28 cellular contexts compared by ENCODE assay signal in genomic region chr11:71171576-71171975, GRCh38.
"Had no signal": no experiment of that assay in that cellular context is flagged by ENCODE, and none has a peak within 500 bp of the region (broad histone marks: within the 10 kb centered on the region; RNA-seq: fewer than 3 reads in every experiment).

No MANE protein-coding gene starts in this region.

- H3K36me3 Mint-ChIP-seq: mesothelial cell of epicardium, neural progenitor cell had no signal

- H3K4me1 Mint-ChIP-seq: mesothelial cell of epicardium; naive B cell; natural killer cell; neural progenitor cell; stimulated activated naive B cell treated with anti-CD40 and anti-IgM and Interleukin-4, amounts not matched to agents 10 μg/mL and 1 μg/mL and 100 μg/mL, for 72 hours had no signal

- H3K9me3 ChIP-seq: neutrophil, right lobe of liver, testis, thyroid gland, vagina had no signal

- ATAC-seq: left lung; lower lobe of right lung; natural killer cell; psoas muscle; stimulated activated naive B cell treated with anti-CD40 and anti-IgM and Interleukin-4, amounts not matched to agents 10 μg/mL and 1 μg/mL and 100 μg/mL, for 72 hours; stimulated activated naive CD8-positive, alpha-beta T cell treated with anti-CD3 and anti-CD28 coated beads, Interleukin-15, Interleukin-2, amounts not matched to agents 100 U/mL and 50 U/mL, for 24 hours had no signal

- H3K27me3 ChIP-seq: left lung, neural progenitor cell, neutrophil, right lobe of liver, stomach, testis, thyroid gland, transverse colon, upper lobe of left lung, vagina had no signal

- H3K27ac Mint-ChIP-seq: mesothelial cell of epicardium; naive B cell; natural killer cell; nephron progenitor cell; neural progenitor cell; stimulated activated naive B cell treated with anti-CD40 and anti-IgM and Interleukin-4, amounts not matched to agents 10 μg/mL and 1 μg/mL and 100 μg/mL, for 72 hours had no signal

- H3K4me3 Mint-ChIP-seq: mesothelial cell of epicardium; naive B cell; natural killer cell; nephron progenitor cell; stimulated activated naive B cell treated with anti-CD40 and anti-IgM and Interleukin-4, amounts not matched to agents 10 μg/mL and 1 μg/mL and 100 μg/mL, for 72 hours had no signal

- H3K36me3 ChIP-seq: left lung, lower lobe of right lung, neural progenitor cell, neutrophil, right lobe of liver, stomach, thyroid gland, transverse colon, upper lobe of left lung, vagina had no signal

- H3K4me1 ChIP-seq: left lung, lower lobe of right lung, neural progenitor cell, parathyroid adenoma, psoas muscle, right lobe of liver, stomach, testis, thyroid gland, transverse colon, upper lobe of left lung, vagina had no signal

- DNase-seq: hippocampal formation; lower lobe of right lung; mammary epithelial cell; mesenchymal stem cell; naive B cell; natural killer cell; nephron progenitor cell; occipital lobe; psoas muscle; right lobe of liver; stimulated activated CD4-positive, alpha-beta T cell treated with anti-CD3 and anti-CD28 coated beads, Interleukin-12 subunit alpha, Interleukin-12 subunit beta, amount 100 ng/mL, for 4 hours; stimulated activated CD4-positive, alpha-beta T cell treated with anti-CD3 and anti-CD28 coated beads, Interleukin-15, amount 100 ng/mL, for 24 hours; stimulated activated CD4-positive, alpha-beta T cell treated with anti-CD3 and anti-CD28 coated beads, Interleukin-2, amount 100 ng/mL, for 24 hours; stimulated activated CD4-positive, alpha-beta T cell treated with anti-CD3 and anti-CD28 coated beads, Interleukin-4, amount 100 ng/mL, for 1 hour; stimulated activated naive B cell treated with anti-CD40 and anti-IgM and Interleukin-4, amounts not matched to agents 10 μg/mL and 1 μg/mL and 100 μg/mL, for 72 hours; stimulated activated naive CD8-positive, alpha-beta T cell treated with anti-CD3 and anti-CD28 coated beads, Interleukin-15, Interleukin-2, amounts not matched to agents 100 U/mL and 50 U/mL, for 24 hours; stomach; testis; thyroid gland; transverse colon; upper lobe of left lung had no signal

- H3K4me3 ChIP-seq: left lung, lower lobe of right lung, neural progenitor cell, psoas muscle, right lobe of liver, skin epidermis, stomach, testis, thyroid gland, transverse colon, upper lobe of left lung, vagina had no signal
